Comparison of ENCODE assay signal across 2 cellular contexts in genomic region chr19:30116530-30116929, GRCh38.
TF ChIP-seq lines count a peak whose summit lies in the region.

No MANE protein-coding gene starts in this region.

TF ChIP-seq in HepG2, 621 proteins besides CTCF, POLR2A, EP300 and RAD21:
- 0 out of 2 replicates have a peak, but pooled peaks have one; percentile 45 for TF ChIP-seq SOX6 (IDR thresholded peaks at IDR 0.05)
- no peak for TF ChIP-seq SOX6 (CRISPR knock-in tag; IDR thresholded peaks at IDR 0.05)
- no peak for TF ChIP-seq AKAP8 (CRISPR knock-in tag; IDR thresholded peaks at IDR 0.05)
- peak; percentile 12; the same call in 1 of the 2 replicates for TF ChIP-seq FOXA1 (IDR thresholded peaks at IDR 0.05)
- TF ChIP-seq FOXA1 (CRISPR knock-in tag; IDR thresholded peaks at IDR 0.05): no peak

TF ChIP-seq in H1, 55 proteins besides CTCF, POLR2A, EP300 and RAD21:
- TF ChIP-seq RFX5 (IDR thresholded peaks at IDR 0.05; ENCODE audit: borderline replicate concordance, low read depth, low read length) (no peak), SRF (IDR thresholded peaks at IDR 0.05; ENCODE audit: low read depth, low read length) (no peak), JUN (IDR thresholded peaks at IDR 0.05; ENCODE audit: low read depth, low read length) (no peak), BRCA1 (IDR thresholded peaks at IDR 0.05; ENCODE audit: low read depth, low read length) (no peak), FOSL1 (IDR thresholded peaks at IDR 0.05; ENCODE audit: insufficient read depth, low read depth, low read length) (no peak), BACH1 (IDR thresholded peaks at IDR 0.05; ENCODE audit: low read length) (no peak), CREB1 (IDR thresholded peaks at IDR 0.05) (no peak), CTBP2 (IDR thresholded peaks at IDR 0.05; ENCODE audit: borderline replicate concordance, insufficient read depth, insufficient read length, low read length) (no peak), SUZ12 (IDR thresholded peaks at IDR 0.05; ENCODE audit: low read length) (no peak), TAF7 (optimal IDR thresholded peaks at IDR 0.05; ENCODE audit: borderline replicate concordance, low read depth, low read length) (no peak), SAP30 (IDR thresholded peaks at IDR 0.05; ENCODE audit: insufficient read depth, insufficient replicate concordance, low read length) (no peak), TEAD4 (IDR thresholded peaks at IDR 0.05; ENCODE audit: low read depth, low read length) (no peak), CHD7 (IDR thresholded peaks at IDR 0.05; ENCODE audit: insufficient replicate concordance, low read length) (no peak), NRF1 (IDR thresholded peaks at IDR 0.05; ENCODE audit: low read depth, low read length) (no peak), ASH2L (IDR thresholded peaks at IDR 0.05; ENCODE audit: low read length) (no peak), SIN3A (conservative IDR thresholded peaks at IDR 0.05 in 1 of 2, IDR thresholded peaks at IDR 0.05 in 1 of 2; ENCODE audit: low read depth in 1 of 2, low read length in 2 of 2) (no peak)
